In the genomic region with DNA sequence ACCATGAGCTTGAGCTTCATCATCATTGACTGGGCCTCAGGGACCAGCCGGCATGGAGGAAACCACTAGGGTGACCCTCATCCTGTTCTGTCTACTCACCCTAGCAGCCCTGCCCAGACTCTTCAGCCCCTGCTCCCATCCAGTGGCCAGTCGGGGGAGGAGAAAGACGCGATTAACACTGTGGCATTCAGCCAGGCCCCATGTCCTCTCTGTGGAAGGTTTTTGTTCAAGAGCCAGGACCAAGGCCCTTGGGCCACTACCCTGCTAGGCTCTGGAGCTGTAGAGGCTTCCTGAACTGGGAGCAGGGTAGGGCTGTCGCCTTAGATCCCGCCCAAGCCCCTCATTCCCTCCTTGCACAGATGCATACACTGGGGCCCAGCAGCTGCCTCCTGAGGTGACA, we compare ENCODE assay signal across 1 cellular context.
TF ChIP-seq lines count a peak whose summit lies in the region.

No MANE protein-coding gene starts in this region.

TF ChIP-seq in HepG2, 621 proteins besides CTCF, POLR2A, EP300 and RAD21:
- TF ChIP-seq, protein P1, sequence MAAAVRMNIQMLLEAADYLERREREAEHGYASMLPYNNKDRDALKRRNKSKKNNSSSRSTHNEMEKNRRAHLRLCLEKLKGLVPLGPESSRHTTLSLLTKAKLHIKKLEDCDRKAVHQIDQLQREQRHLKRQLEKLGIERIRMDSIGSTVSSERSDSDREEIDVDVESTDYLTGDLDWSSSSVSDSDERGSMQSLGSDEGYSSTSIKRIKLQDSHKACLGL (CRISPR knock-in tag; IDR thresholded peaks at IDR 0.05): peak; percentile 33; the same call in 1 of the 2 replicates
- TF ChIP-seq PAF1 (CRISPR knock-in tag; IDR thresholded peaks at IDR 0.05) (0 out of 2 replicates have a peak, but pooled peaks have one; percentile 9), KDM4B (CRISPR knock-in tag; IDR thresholded peaks at IDR 0.05) (no peak), TARDBP (CRISPR knock-in tag; IDR thresholded peaks at IDR 0.05) (no peak), ZNF619 (CRISPR knock-in tag; IDR thresholded peaks at IDR 0.05) (no peak), ZFY (CRISPR knock-in tag; IDR thresholded peaks at IDR 0.05) (peak; percentile 28; the same call in 1 of the 2 replicates), ZNF891 (CRISPR knock-in tag; IDR thresholded peaks at IDR 0.05) (peak; percentile 14; the same call in 1 of the 2 replicates), ZNF746 (CRISPR knock-in tag; IDR thresholded peaks at IDR 0.05) (no peak), SALL1 (CRISPR knock-in tag; IDR thresholded peaks at IDR 0.05) (0 out of 2 replicates have a peak, but pooled peaks have one; percentile 31), ARID4A (CRISPR knock-in tag; IDR thresholded peaks at IDR 0.05; ENCODE audit: borderline replicate concordance) (no peak), ZNF761 (CRISPR knock-in tag; conservative IDR thresholded peaks at IDR 0.05) (no peak), ZNF605 (CRISPR knock-in tag; IDR thresholded peaks at IDR 0.05) (0 out of 2 replicates have a peak, but pooled peaks have one; percentile 5), NR2F6 (IDR thresholded peaks at IDR 0.05) (no peak), NR2F6 (CRISPR knock-in tag; IDR thresholded peaks at IDR 0.05) (0 out of 2 replicates have a peak, but pooled peaks have one; percentile 21), ZNF468 (CRISPR knock-in tag; IDR thresholded peaks at IDR 0.05) (no peak), KAT2B (IDR thresholded peaks at IDR 0.05; ENCODE audit: borderline replicate concordance, low read depth, low read length) (no peak)
- TF ChIP-seq, protein P2, sequence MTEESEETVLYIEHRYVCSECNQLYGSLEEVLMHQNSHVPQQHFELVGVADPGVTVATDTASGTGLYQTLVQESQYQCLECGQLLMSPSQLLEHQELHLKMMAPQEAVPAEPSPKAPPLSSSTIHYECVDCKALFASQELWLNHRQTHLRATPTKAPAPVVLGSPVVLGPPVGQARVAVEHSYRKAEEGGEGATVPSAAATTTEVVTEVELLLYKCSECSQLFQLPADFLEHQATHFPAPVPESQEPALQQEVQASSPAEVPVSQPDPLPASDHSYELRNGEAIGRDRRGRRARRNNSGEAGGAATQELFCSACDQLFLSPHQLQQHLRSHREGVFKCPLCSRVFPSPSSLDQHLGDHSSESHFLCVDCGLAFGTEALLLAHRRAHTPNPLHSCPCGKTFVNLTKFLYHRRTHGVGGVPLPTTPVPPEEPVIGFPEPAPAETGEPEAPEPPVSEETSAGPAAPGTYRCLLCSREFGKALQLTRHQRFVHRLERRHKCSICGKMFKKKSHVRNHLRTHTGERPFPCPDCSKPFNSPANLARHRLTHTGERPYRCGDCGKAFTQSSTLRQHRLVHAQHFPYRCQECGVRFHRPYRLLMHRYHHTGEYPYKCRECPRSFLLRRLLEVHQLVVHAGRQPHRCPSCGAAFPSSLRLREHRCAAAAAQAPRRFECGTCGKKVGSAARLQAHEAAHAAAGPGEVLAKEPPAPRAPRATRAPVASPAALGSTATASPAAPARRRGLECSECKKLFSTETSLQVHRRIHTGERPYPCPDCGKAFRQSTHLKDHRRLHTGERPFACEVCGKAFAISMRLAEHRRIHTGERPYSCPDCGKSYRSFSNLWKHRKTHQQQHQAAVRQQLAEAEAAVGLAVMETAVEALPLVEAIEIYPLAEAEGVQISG (CRISPR knock-in tag; IDR thresholded peaks at IDR 0.05): peak; percentile 26; the same call in 1 of the 2 replicates
- TF ChIP-seq, protein P3, sequence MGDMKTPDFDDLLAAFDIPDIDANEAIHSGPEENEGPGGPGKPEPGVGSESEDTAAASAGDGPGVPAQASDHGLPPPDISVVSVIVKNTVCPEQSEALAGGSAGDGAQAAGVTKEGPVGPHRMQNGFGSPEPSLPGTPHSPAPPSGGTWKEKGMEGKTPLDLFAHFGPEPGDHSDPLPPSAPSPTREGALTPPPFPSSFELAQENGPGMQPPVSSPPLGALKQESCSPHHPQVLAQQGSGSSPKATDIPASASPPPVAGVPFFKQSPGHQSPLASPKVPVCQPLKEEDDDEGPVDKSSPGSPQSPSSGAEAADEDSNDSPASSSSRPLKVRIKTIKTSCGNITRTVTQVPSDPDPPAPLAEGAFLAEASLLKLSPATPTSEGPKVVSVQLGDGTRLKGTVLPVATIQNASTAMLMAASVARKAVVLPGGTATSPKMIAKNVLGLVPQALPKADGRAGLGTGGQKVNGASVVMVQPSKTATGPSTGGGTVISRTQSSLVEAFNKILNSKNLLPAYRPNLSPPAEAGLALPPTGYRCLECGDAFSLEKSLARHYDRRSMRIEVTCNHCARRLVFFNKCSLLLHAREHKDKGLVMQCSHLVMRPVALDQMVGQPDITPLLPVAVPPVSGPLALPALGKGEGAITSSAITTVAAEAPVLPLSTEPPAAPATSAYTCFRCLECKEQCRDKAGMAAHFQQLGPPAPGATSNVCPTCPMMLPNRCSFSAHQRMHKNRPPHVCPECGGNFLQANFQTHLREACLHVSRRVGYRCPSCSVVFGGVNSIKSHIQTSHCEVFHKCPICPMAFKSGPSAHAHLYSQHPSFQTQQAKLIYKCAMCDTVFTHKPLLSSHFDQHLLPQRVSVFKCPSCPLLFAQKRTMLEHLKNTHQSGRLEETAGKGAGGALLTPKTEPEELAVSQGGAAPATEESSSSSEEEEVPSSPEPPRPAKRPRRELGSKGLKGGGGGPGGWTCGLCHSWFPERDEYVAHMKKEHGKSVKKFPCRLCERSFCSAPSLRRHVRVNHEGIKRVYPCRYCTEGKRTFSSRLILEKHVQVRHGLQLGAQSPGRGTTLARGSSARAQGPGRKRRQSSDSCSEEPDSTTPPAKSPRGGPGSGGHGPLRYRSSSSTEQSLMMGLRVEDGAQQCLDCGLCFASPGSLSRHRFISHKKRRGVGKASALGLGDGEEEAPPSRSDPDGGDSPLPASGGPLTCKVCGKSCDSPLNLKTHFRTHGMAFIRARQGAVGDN (CRISPR knock-in tag; IDR thresholded peaks at IDR 0.05): peak; percentile 40; the same call in 1 of the 2 replicates
TF ChIP-seq in HepG2: peak in this region for 9.
